Comparison of ENCODE assay signal across 1 cellular context in genomic region chr11:87428266-87428665, GRCh38.
TF ChIP-seq lines count a peak whose summit lies in the region.

No MANE protein-coding gene starts in this region.

TF ChIP-seq in IMR-90, 13 proteins besides CTCF, POLR2A, EP300 and RAD21:
- TF ChIP-seq NFE2L2 (IDR thresholded peaks at IDR 0.05; ENCODE audit: low read depth, low read length) (no peak), BHLHE40 (IDR thresholded peaks at IDR 0.05; ENCODE audit: low read depth, low read length) (no peak), FOS (IDR thresholded peaks at IDR 0.05; ENCODE audit: low read depth, low read length) (no peak), SMC3 (IDR thresholded peaks at IDR 0.05; ENCODE audit: low read depth, low read length) (no peak), MAFK (IDR thresholded peaks at IDR 0.05; ENCODE audit: low read depth, low read length) (no peak), MAZ (IDR thresholded peaks at IDR 0.05; ENCODE audit: borderline replicate concordance, low read depth, low read length) (no peak), RFX5 (IDR thresholded peaks at IDR 0.05; ENCODE audit: low read depth, low read length) (no peak), CEBPB (IDR thresholded peaks at IDR 0.05; ENCODE audit: low read depth, low read length) (no peak), RCOR1 (IDR thresholded peaks at IDR 0.05; ENCODE audit: insufficient replicate concordance, low read length) (no peak), MXI1 (IDR thresholded peaks at IDR 0.05; ENCODE audit: borderline replicate concordance, low read depth, low read length) (no peak), CHD1 (IDR thresholded peaks at IDR 0.05; ENCODE audit: low read depth, low read length) (no peak)
- TF ChIP-seq, protein P1, sequence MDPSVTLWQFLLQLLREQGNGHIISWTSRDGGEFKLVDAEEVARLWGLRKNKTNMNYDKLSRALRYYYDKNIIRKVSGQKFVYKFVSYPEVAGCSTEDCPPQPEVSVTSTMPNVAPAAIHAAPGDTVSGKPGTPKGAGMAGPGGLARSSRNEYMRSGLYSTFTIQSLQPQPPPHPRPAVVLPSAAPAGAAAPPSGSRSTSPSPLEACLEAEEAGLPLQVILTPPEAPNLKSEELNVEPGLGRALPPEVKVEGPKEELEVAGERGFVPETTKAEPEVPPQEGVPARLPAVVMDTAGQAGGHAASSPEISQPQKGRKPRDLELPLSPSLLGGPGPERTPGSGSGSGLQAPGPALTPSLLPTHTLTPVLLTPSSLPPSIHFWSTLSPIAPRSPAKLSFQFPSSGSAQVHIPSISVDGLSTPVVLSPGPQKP (IDR thresholded peaks at IDR 0.05; ENCODE audit: borderline replicate concordance, low read depth, low read length): no peak
- TF ChIP-seq, protein P2, sequence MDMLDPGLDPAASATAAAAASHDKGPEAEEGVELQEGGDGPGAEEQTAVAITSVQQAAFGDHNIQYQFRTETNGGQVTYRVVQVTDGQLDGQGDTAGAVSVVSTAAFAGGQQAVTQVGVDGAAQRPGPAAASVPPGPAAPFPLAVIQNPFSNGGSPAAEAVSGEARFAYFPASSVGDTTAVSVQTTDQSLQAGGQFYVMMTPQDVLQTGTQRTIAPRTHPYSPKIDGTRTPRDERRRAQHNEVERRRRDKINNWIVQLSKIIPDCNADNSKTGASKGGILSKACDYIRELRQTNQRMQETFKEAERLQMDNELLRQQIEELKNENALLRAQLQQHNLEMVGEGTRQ (IDR thresholded peaks at IDR 0.05; ENCODE audit: low read depth, low read length): no peak
